ENCODE assay signal across 11 cellular contexts in the genomic region with DNA sequence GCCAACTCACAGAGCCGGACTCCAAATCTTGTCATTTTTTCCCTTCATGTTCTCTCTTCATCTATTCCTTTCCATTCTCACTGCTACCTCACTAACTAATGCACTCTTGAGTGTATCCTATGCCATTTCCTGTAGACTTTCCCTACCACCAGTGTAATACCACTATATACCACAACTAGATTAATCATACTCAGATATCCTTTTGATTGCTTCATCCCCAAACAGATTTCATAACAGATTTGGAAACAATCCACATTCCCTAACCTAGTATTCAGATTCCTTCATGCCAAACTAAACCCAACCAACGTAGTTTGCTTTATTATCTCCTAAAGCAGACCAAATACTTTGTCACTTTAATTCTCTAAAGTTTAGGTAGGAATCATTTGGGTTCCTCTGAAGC. TPM values are rescaled to one million over a fixed set of nuclear protein-coding genes. Genes with fewer than 3 reads are reported as not detected.
DNase-seq lines count a peak whose midpoint lies in the region; TF ChIP-seq lines count a peak whose summit lies in the region.
"Had no signal": no experiment of that assay in that cellular context is flagged by ENCODE, and none has a peak within 500 bp of the region (broad histone marks: within the 10 kb centered on the region; RNA-seq: fewer than 3 reads in every experiment).

No MANE protein-coding gene starts in this region.

- H3K36me3 Mint-ChIP-seq in HFFc6 (ENCODE audit: low read depth) (peaks cover 10% of the 10 kb centered on the region; the same call in 1 of the 2 replicates), glutamatergic neuron (ENCODE audit: unreplicated experiment) (no peaks in the 10 kb centered on the region)
- no peaks in the 10 kb centered on the region for H3K36me3 Mint-ChIP-seq in activated CD4-positive, alpha-beta memory T cell treated with anti-CD3 and anti-CD28 coated beads, Interleukin-2, amount 10 ng/mL, durations not matched to agents 7 days and 5 days (ENCODE audit: low read depth)

- H3K4me3 ChIP-seq in tibial artery, result no peak overlapping the region

- H3K9me3 Mint-ChIP-seq in HFFc6 (no peaks in the 10 kb centered on the region), glutamatergic neuron (ENCODE audit: unreplicated experiment) (peaks cover 7% of the 10 kb centered on the region)
- H3K9me3 Mint-ChIP-seq in activated CD4-positive, alpha-beta memory T cell treated with anti-CD3 and anti-CD28 coated beads, Interleukin-2, amount 10 ng/mL, durations not matched to agents 7 days and 5 days, result no peaks in the 10 kb centered on the region

- DNase-seq in HFFc6, result peak; percentile 90
- peak; percentile 76 for DNase-seq in amniotic stem cell (lab: John Stamatoyannopoulos, UW)
- DNase-seq in glutamatergic neuron, result no peak
- DNase-seq in tibial artery, result no peak
- no peak for DNase-seq in pons (ENCODE audit: low spot score)
- DNase-seq in cerebellar nuclear complex (lab: John Stamatoyannopoulos, UW), result no peak
- DNase-seq in stimulated activated CD4-positive, alpha-beta T cell treated with anti-CD3 and anti-CD28 coated beads, Interleukin-4, amount 100 ng/mL, for 4 hours, result no peak
- no peak for DNase-seq in activated CD4-positive, alpha-beta memory T cell treated with anti-CD3 and anti-CD28 coated beads, Interleukin-2, amount 10 ng/mL, durations not matched to agents 7 days and 5 days
- DNase-seq: erythroblast, NCI-H2081 treated with DMSO at 0.1 percent for 48 hours, T-helper 2 cell had no signal

- H3K4me1 Mint-ChIP-seq in HFFc6 (ENCODE audit: low read depth) (peaks cover 71% of the 10 kb centered on the region), glutamatergic neuron (ENCODE audit: low read depth, unreplicated experiment) (peaks cover 19% of the 10 kb centered on the region)
- H3K4me1 Mint-ChIP-seq in activated CD4-positive, alpha-beta memory T cell treated with anti-CD3 and anti-CD28 coated beads, Interleukin-2, amount 10 ng/mL, durations not matched to agents 7 days and 5 days, result peaks cover 16% of the 10 kb centered on the region

- intact Hi-C loops in tibial artery (cut with DNase I; ENCODE audit: low total_unique reads), result no loop called here

- H3K27me3 ChIP-seq in tibial artery, result no peaks in the 10 kb centered on the region

- POLR2A ChIA-PET in activated CD4-positive, alpha-beta memory T cell treated with anti-CD3 and anti-CD28 coated beads, Interleukin-2, amount 10 ng/mL, durations not matched to agents 7 days and 5 days (lab: Charles Lee), result no interaction called here

- no peaks in the 10 kb centered on the region for H3K9me3 ChIP-seq in tibial artery

- peak; percentile 70 for TF ChIP-seq CTCF in HFFc6 (IDR thresholded peaks at IDR 0.05)
- peak; percentile 35 for TF ChIP-seq CTCF in glutamatergic neuron (IDR thresholded peaks at IDR 0.05; ENCODE audit: partially characterized antibody, unreplicated experiment)
- peak; percentile 56 to 74 for TF ChIP-seq CTCF in tibial artery (IDR thresholded peaks at IDR 0.05)

- peaks cover 0 to 66% (median 39%) of the 10 kb centered on the region in 4 donors for H3K4me1 ChIP-seq in tibial artery

- H3K27ac Mint-ChIP-seq in HFFc6 (peak overlapping the region; percentile 92), glutamatergic neuron (ENCODE audit: unreplicated experiment) (peak overlapping the region; percentile 0)
- H3K27ac Mint-ChIP-seq in activated CD4-positive, alpha-beta memory T cell treated with anti-CD3 and anti-CD28 coated beads, Interleukin-2, amount 10 ng/mL, durations not matched to agents 7 days and 5 days, result no peak overlapping the region

- CTCF ChIA-PET in activated CD4-positive, alpha-beta memory T cell treated with anti-CD3 and anti-CD28 coated beads, Interleukin-2, amount 10 ng/mL, durations not matched to agents 7 days and 5 days (lab: Charles Lee), result no interaction called here

- H3K27me3 Mint-ChIP-seq in HFFc6 (ENCODE audit: insufficient read depth), result no peaks in the 10 kb centered on the region; the same call in none of the 2 replicates
- H3K27me3 Mint-ChIP-seq in glutamatergic neuron (ENCODE audit: unreplicated experiment), result no peaks in the 10 kb centered on the region
- H3K27me3 Mint-ChIP-seq in activated CD4-positive, alpha-beta memory T cell treated with anti-CD3 and anti-CD28 coated beads, Interleukin-2, amount 10 ng/mL, durations not matched to agents 7 days and 5 days, result peaks cover 45% of the 10 kb centered on the region

- H3K27ac ChIP-seq in tibial artery, result peak overlapping the region; percentile 97

- H3K4me3 Mint-ChIP-seq in HFFc6 (peak overlapping the region; percentile 96), glutamatergic neuron (ENCODE audit: unreplicated experiment) (peak overlapping the region; percentile 1)
- H3K4me3 Mint-ChIP-seq in activated CD4-positive, alpha-beta memory T cell treated with anti-CD3 and anti-CD28 coated beads, Interleukin-2, amount 10 ng/mL, durations not matched to agents 7 days and 5 days, result no peak overlapping the region

- no peaks in the 10 kb centered on the region for H3K36me3 ChIP-seq in tibial artery

RNA-seq across cellular contexts. Expression of a gene that starts 2.6 kb away (rescaled TPM):
- 100 to 1,000 TPM; 181 to 358 (median 200) TPM for total RNA-seq in HFFc6 (2021; fragmentation: NEBNext Ultra II Directional; extraction: Animal tissue kit (Norgen Biotek cat#: 25700))
- 45.6 TPM for total RNA-seq in glutamatergic neuron (ENCODE audit: unreplicated experiment)
- total RNA-seq in activated CD4-positive, alpha-beta memory T cell treated with anti-CD3 and anti-CD28 coated beads, Interleukin-2, amount 10 ng/mL, durations not matched to agents 7 days and 5 days, result 1 to 10 TPM in 1 of 2 experiments, under 1 TPM in 1; 0.53 to 1.1 TPM

Comparison
In these comparisons a context has a peak if more than half of its experiments do, and no peak if none do; other contexts are left out.
1. DNase-seq: peak in HFFc6 (single experiment) and amniotic stem cell (single experiment); none in glutamatergic neuron (single experiment), tibial artery (0 of 2), pons (single experiment), cerebellar nuclear complex (0 of 2), stimulated activated CD4-positive, alpha-beta T cell treated with anti-CD3 and anti-CD28 coated beads, Interleukin-4, amount 100 ng/mL, for 4 hours (0 of 2) and activated CD4-positive, alpha-beta memory T cell treated with anti-CD3 and anti-CD28 coated beads, Interleukin-2, amount 10 ng/mL, durations not matched to agents 7 days and 5 days (single experiment).
2. RNA of a gene that starts 2.6 kb away (total RNA-seq): 181 to 358 TPM in HFFc6 and 45.6 TPM in glutamatergic neuron (single experiment); 0.53 to 1.1 TPM in activated CD4-positive, alpha-beta memory T cell treated with anti-CD3 and anti-CD28 coated beads, Interleukin-2, amount 10 ng/mL, durations not matched to agents 7 days and 5 days; every median in the first group is over 10 times any median in the second.
3. Peak in every context shown above with its lines, with median percentiles within 50 percentile points of each other: CTCF ChIP-seq.